In genomic region chr10:117860823-117861222, GRCh38 we compare ENCODE assay signal across 8 cellular contexts.
DNase-seq lines count a peak whose midpoint lies in the region; ATAC-seq and TF ChIP-seq lines count a peak whose summit lies in the region.

No MANE protein-coding gene starts in this region.

- H3K9me3 ChIP-seq in WERI-Rb-1 (ENCODE audit: severe bottlenecking) (no peaks in the 10 kb centered on the region), mucosa of descending colon (no peaks in the 10 kb centered on the region)

- TF ChIP-seq CTCF in GM12874 (IDR thresholded peaks at IDR 0.05; ENCODE audit: insufficient read depth, low read depth, low read length) (peak; percentile 27; the same call in 1 of the 2 replicates), WERI-Rb-1 (IDR thresholded peaks at IDR 0.05; ENCODE audit: low read depth, low read length) (peak; percentile 35), mucosa of descending colon (IDR thresholded peaks at IDR 0.05) (no peak)

- H3K27ac ChIP-seq in WERI-Rb-1, result no peak overlapping the region

- intact Hi-C loops in mucosa of descending colon (cut with DNase I, micrococcal nuclease), result no loop called here

- no peak for ATAC-seq in HG03159 (IDR thresholded peaks at IDR 0.05; ENCODE audit: unreplicated experiment)
- no peak for ATAC-seq in mucosa of descending colon

- H3K36me3 ChIP-seq in WERI-Rb-1 (no peaks in the 10 kb centered on the region), mucosa of descending colon (ENCODE audit: low read depth) (no peaks in the 10 kb centered on the region)

- DNase-seq in HT-29 (ENCODE audit: low spot score) (peak; percentile 52), WERI-Rb-1 (no peak), myocyte (ENCODE audit: low read depth) (peak; percentile 2), mucosa of descending colon (no peak), pons (ENCODE audit: low spot score) (no peak)
- DNase-seq in activated CD4-positive, alpha-beta T cell treated with anti-CD3 and anti-CD28 coated beads for 1 hour, result no peak

- no peaks in the 10 kb centered on the region for H3K27me3 ChIP-seq in WERI-Rb-1 (ENCODE audit: insufficient read depth, low read depth, severe bottlenecking)

- H3K4me3 ChIP-seq in WERI-Rb-1 (ENCODE audit: low read depth, low read length) (no peak overlapping the region), mucosa of descending colon (no peak overlapping the region)

- no peaks in the 10 kb centered on the region for H3K4me1 ChIP-seq in mucosa of descending colon (ENCODE audit: low read depth)

Comparison
In these comparisons a context has a peak if more than half of its experiments do, and no peak if none do; other contexts are left out.
1. DNase-seq: peak in HT-29 (single experiment) and myocyte (single experiment); none in WERI-Rb-1 (single experiment), mucosa of descending colon (0 of 3), pons (single experiment) and activated CD4-positive, alpha-beta T cell treated with anti-CD3 and anti-CD28 coated beads for 1 hour (single experiment).